Comparison of ENCODE assay signal across 9 cellular contexts in the genomic region with DNA sequence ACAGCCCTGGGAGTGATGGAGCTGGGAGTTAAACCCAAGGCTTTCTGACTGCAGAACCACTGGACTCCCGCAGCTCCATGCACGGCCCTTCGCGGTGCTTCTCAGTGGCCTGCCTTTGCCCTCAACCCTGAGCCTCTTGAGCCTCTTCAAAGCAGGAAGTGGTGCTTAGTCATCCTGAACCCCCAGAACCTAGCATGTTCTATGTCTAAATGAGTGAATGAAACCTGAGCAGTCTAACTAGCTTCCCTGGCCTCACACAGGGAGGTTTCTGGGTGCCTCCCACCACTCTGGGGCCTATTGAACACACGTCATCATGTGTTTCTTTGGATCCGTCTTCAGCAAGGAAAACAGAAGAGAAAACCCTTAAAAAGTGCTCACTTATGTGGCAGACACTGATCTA.
DNase-seq lines count a peak whose midpoint lies in the region; ATAC-seq lines count a peak whose summit lies in the region.
"Had no signal": no experiment of that assay in that cellular context is flagged by ENCODE, and none has a peak within 500 bp of the region (broad histone marks: within the 10 kb centered on the region; RNA-seq: fewer than 3 reads in every experiment).

No MANE protein-coding gene starts in this region.

- H3K36me3 ChIP-seq in neuronal stem cell (replicated peaks in 1 of 2; ENCODE audit: control insufficient read depth in 2 of 2, insufficient read depth in 2 of 2, low read length in 2 of 2) (no peaks in the 10 kb centered on the region), MG63 (no peaks in the 10 kb centered on the region)
- H3K36me3 ChIP-seq: vagina had no signal

- no CpG with 5 or more reads among the region's 6 CpGs for WGBS in neuronal stem cell (ENCODE audit: extremely low coverage in 2 of 2, insufficient read length in 2 of 2, insufficient replicate concordance in 1 of 2), 2 donors

- no peak overlapping the region for H3K14ac ChIP-seq in neuronal stem cell (ENCODE audit: low read length)

- DNase-seq in activated T-cell treated with anti-CD3 and anti-CD28 coated beads, Interleukin-2, amount 50 U/mL, for 4 hours, result no peak
- DNase-seq in activated T-cell treated with anti-CD3 and anti-CD28 coated beads for 4 hours (no peak), neuronal stem cell (ENCODE audit: low spot score) (no peak), MG63 (no peak), occipital lobe (lab: John Stamatoyannopoulos, UW) (no peak), 8988T (no peak)

- no peak overlapping the region for H2BK120ac ChIP-seq in neuronal stem cell (ENCODE audit: low read depth, low read length)

- H3K4ac ChIP-seq in neuronal stem cell (ENCODE audit: low read length), result no peak overlapping the region

- H3K9me3 ChIP-seq in neuronal stem cell (replicated peaks in 1 of 2; ENCODE audit: control insufficient read depth in 2 of 2, insufficient read depth in 1 of 2, low read depth in 1 of 2, low read length in 2 of 2), result peaks cover 0 to 4% of the 10 kb centered on the region in 2 donors
- H3K9me3 ChIP-seq in MG63, result no peaks in the 10 kb centered on the region; the same call in 1 of the 2 replicates
- H3K9me3 ChIP-seq: vagina had no signal

- H3K18ac ChIP-seq in neuronal stem cell (ENCODE audit: low read length), result no peak overlapping the region

- peak; percentile 79 to 91 for ATAC-seq in activated T-cell treated with anti-CD3 and anti-CD28 coated beads, Interleukin-2, amount 50 U/mL, for 4 hours
- ATAC-seq in GM21723 (IDR thresholded peaks at IDR 0.05; ENCODE audit: unreplicated experiment), result peak; percentile 99
- ATAC-seq in HG03558 (IDR thresholded peaks at IDR 0.05; ENCODE audit: extremely low read depth, unreplicated experiment), result peak; percentile 94

- H3K4me2 ChIP-seq in neuronal stem cell (ENCODE audit: insufficient read depth, low read length, poor library complexity, severe bottlenecking), result no peak overlapping the region

- no peaks in the 10 kb centered on the region for H3K36me3 Mint-ChIP-seq in activated T-cell treated with anti-CD3 and anti-CD28 coated beads, Interleukin-2, amount 50 U/mL, for 4 hours (ENCODE audit: insufficient read depth)

- no peak overlapping the region for H2AK5ac ChIP-seq in neuronal stem cell (ENCODE audit: low read depth, low read length)

- H3K4me3 Mint-ChIP-seq in activated T-cell treated with anti-CD3 and anti-CD28 coated beads, Interleukin-2, amount 50 U/mL, for 4 hours, result no peak overlapping the region

- H2AFZ ChIP-seq in neuronal stem cell (ENCODE audit: low read length), result peak overlapping the region; percentile 11

- H4K91ac ChIP-seq in neuronal stem cell (ENCODE audit: low read depth, low read length, poor library complexity), result no peak overlapping the region

- no peak overlapping the region for H4K8ac ChIP-seq in neuronal stem cell (ENCODE audit: low read depth, low read length)

- H3K27me3 ChIP-seq in neuronal stem cell (ENCODE audit: control insufficient read depth in 3 of 3, insufficient read depth in 3 of 3, low read depth in 1 of 3, low read length in 3 of 3) (peaks cover 0 to 4% (median 0%) of the 10 kb centered on the region in 3 experiments), MG63 (peaks cover 11% of the 10 kb centered on the region)
- H3K27me3 ChIP-seq: vagina had no signal

- peaks cover 4 to 31% of the 10 kb centered on the region in 2 donors for H3K4me1 ChIP-seq in neuronal stem cell (ENCODE audit: control insufficient read depth in 2 of 2, insufficient read depth in 1 of 2, low read depth in 1 of 2, low read length in 2 of 2)
- H3K4me1 ChIP-seq: vagina had no signal

- no peaks in the 10 kb centered on the region for H3K9me3 Mint-ChIP-seq in activated T-cell treated with anti-CD3 and anti-CD28 coated beads, Interleukin-2, amount 50 U/mL, for 4 hours

- H3K9ac ChIP-seq in neuronal stem cell (ENCODE audit: low read depth, low read length, poor library complexity), result no peak overlapping the region

- peaks cover 1% of the 10 kb centered on the region for H3K79me1 ChIP-seq in neuronal stem cell (ENCODE audit: low read depth, low read length)

- H3K4me3 ChIP-seq in neuronal stem cell (ENCODE audit: low read length in 2 of 2) (no peak overlapping the region), MG63 (no peak overlapping the region)
- H3K4me3 ChIP-seq: vagina had no signal

- no peak overlapping the region for H3K27ac ChIP-seq in neuronal stem cell (replicated peaks; ENCODE audit: low read length)
- H3K27ac ChIP-seq: vagina had no signal

- no peak overlapping the region for H2BK12ac ChIP-seq in neuronal stem cell (ENCODE audit: low read length)

- H3K23ac ChIP-seq in neuronal stem cell (ENCODE audit: low read depth, low read length, poor library complexity), result no peak overlapping the region

- peaks cover 12% of the 10 kb centered on the region for H3K4me1 Mint-ChIP-seq in activated T-cell treated with anti-CD3 and anti-CD28 coated beads, Interleukin-2, amount 50 U/mL, for 4 hours (ENCODE audit: low read depth)

- no peak overlapping the region for H2BK15ac ChIP-seq in neuronal stem cell (ENCODE audit: low read length)

- H3K27me3 Mint-ChIP-seq in activated T-cell treated with anti-CD3 and anti-CD28 coated beads, Interleukin-2, amount 50 U/mL, for 4 hours (ENCODE audit: low read depth), result no peaks in the 10 kb centered on the region

- no peak overlapping the region for H2BK5ac ChIP-seq in neuronal stem cell (ENCODE audit: low read length)
